ENCODE assay signal across 22 cellular contexts in the genomic region with DNA sequence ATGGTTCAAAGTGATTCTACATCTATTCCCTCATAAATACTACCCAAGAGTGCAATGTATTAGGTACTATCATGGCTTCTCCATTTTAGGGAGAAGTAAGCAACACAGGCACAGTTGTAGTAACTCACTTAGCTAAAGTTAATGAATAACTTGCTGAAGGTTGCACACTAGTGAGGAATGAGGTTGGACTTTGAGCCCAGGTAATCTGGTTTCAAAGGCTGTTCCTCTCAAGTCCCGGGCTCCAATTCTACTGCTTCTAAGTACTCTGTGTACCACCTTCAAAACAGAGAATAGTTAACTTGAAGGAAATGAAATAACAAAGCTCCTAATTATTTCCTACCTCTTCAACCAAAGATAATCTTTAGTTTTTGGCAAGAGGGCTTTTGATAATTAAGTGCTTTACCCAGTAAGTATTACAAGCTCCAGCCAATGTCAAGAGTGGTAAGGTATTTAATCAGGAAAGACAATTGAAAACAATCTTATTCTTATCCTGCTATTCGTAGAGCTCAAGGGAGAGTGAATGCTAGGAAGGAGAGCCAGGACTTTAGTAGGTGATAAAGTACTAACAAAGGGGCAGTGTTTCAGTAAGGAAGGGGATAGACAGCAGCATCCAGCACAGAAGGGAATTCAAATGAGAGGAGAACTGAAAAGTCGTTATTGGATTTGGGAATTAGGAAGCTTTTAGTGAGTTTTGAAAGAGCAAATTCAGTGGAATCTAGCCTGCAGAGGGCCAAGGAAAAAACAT.
A peak's percentile ranks its signal among the peaks of the same experiment; 100 is the strongest.
DNase-seq lines count a peak whose midpoint lies in the region; ATAC-seq, FAIRE-seq and TF ChIP-seq lines count a peak whose summit lies in the region.
"Had no signal": no experiment of that assay in that cellular context is flagged by ENCODE, and none has a peak within 500 bp of the region (broad histone marks: within the 10 kb centered on the region; RNA-seq: fewer than 3 reads in every experiment).

No MANE protein-coding gene starts in this region.

- no peak overlapping the region for H3K4me3 ChIP-seq in H7 (ENCODE audit: insufficient read depth, low read depth, low read length)
- H3K4me3 ChIP-seq in HepG2 (replicated peaks in 1 of 3; ENCODE audit: insufficient read depth in 1 of 3, low read depth in 2 of 3, low read length in 3 of 3): peak overlapping the region; percentile 2 to 40 (median 24); a peak in 3 of 6 replicates
- no peak overlapping the region for H3K4me3 ChIP-seq in stomach
- H3K4me3 ChIP-seq: ascending aorta, coronary artery, SJSA1, tibial artery had no signal

- peak overlapping the region; percentile 74 for H3K4me2 ChIP-seq in HepG2 (ENCODE audit: low read depth, low read length)
- H3K4me2 ChIP-seq: KMS-11 had no signal

- H3K27ac ChIP-seq in HepG2 (ENCODE audit: extremely low read length, insufficient read depth, low read length) (peak overlapping the region; percentile 59), stomach (peak overlapping the region; percentile 56 to 83 (median 77))
- H3K27ac ChIP-seq: ascending aorta, coronary artery, KMS-11, SJSA1, tibial artery had no signal

- 2% methylated on average over 3 of the region's 3 CpGs for WGBS in HepG2 (ENCODE audit: low lambda C conversion rate)
- WGBS in stomach, 5 donors: 11 to 35% (median 24%) methylated on average over 3 of the region's 3 CpGs

- peak; percentile 8 for DNase-seq in H7
- DNase-seq in SW480 (ENCODE audit: low spot score): peak; percentile 85
- peak; percentile 92 for DNase-seq in HepG2 (ENCODE audit: low spot score)
- peak; percentile 56 for DNase-seq in stomach
- DNase-seq in cerebellar cortex (ENCODE audit: low spot score): no peak
- DNase-seq in NCI-H2081 (lab: John Stamatoyannopoulos, UW): no peak
- DNase-seq: activated CD8-positive, alpha-beta memory T cell treated with anti-CD3 and anti-CD28 coated beads, Interleukin-2, amount 50 U/mL, for 48 hours; BE2C; DMS 273 treated with DMSO at 0.1 percent for 48 hours; erythroblast; immature natural killer cell; mesenchymal stem cell; NCI-H1417 treated with DMSO at 0.1 percent for 48 hours; NCI-H446; occipital lobe; T-helper 9 cell had no signal

- TF ChIP-seq POLR2A in HepG2 (IDR thresholded peaks at IDR 0.05; ENCODE audit: insufficient read depth in 1 of 2, low read depth in 2 of 2, low read length in 2 of 2) (no peak), stomach (IDR thresholded peaks at IDR 0.05) (no peak)

- no peaks in the 10 kb centered on the region for H3K9me3 ChIP-seq in HepG2 (ENCODE audit: low read length)
- H3K9me3 ChIP-seq in stomach: no peaks in the 10 kb centered on the region
- H3K9me3 ChIP-seq: ascending aorta, BE2C, SJSA1, tibial artery had no signal

- TF ChIP-seq RAD21 in HepG2 (CRISPR knock-in tag; IDR thresholded peaks at IDR 0.05): no peak

- FAIRE-seq in HepG2 (lab: Jason Lieb, UNC): peak; percentile 66

- no peaks in the 10 kb centered on the region for H4K20me1 ChIP-seq in HepG2 (ENCODE audit: insufficient read depth, low read length)

- POLR2A ChIA-PET in HepG2 (lab: Yijun Ruan, JAX): interaction anchor here (0.8 kb wide), 2 partner anchors 18 to 319 kb away, joined by 3 to 4 read pairs; partner anchors contain the start of gene FAM3C

- peaks cover 42% of the 10 kb centered on the region for H3K4me1 ChIP-seq in HepG2 (ENCODE audit: insufficient read depth, low read length)
- H3K4me1 ChIP-seq in stomach: peaks cover 0 to 16% (median 14%) of the 10 kb centered on the region in 4 donors
- H3K4me1 ChIP-seq: ascending aorta, BE2C, SJSA1, tibial artery had no signal

- peak; percentile 99 for ATAC-seq in HepG2
- no peak for ATAC-seq in GM19452 (IDR thresholded peaks at IDR 0.05; ENCODE audit: unreplicated experiment)

- no peaks in the 10 kb centered on the region for H3K79me2 ChIP-seq in HepG2 (ENCODE audit: insufficient read depth, low read length)

- intact Hi-C loops in HepG2 (cut with micrococcal nuclease; ENCODE audit: unreplicated experiment): no loop called here
- intact Hi-C loops in stomach (cut with DNase I; ENCODE audit: low total_unique reads): no loop called here

- H3K27me3 ChIP-seq in H7 (ENCODE audit: control insufficient read depth, insufficient read depth, low read length) (no peaks in the 10 kb centered on the region), HepG2 (ENCODE audit: control insufficient read depth in 1 of 2, insufficient read depth in 2 of 2, low read length in 2 of 2) (no peaks in the 10 kb centered on the region), stomach (no peaks in the 10 kb centered on the region)
- H3K27me3 ChIP-seq: ascending aorta, BE2C, SJSA1, tibial artery had no signal

- peak overlapping the region; percentile 32 for H2AFZ ChIP-seq in HepG2 (ENCODE audit: low read length)

- TF ChIP-seq CTCF in HepG2 (CRISPR knock-in tag; IDR thresholded peaks at IDR 0.05) (no peak), stomach (IDR thresholded peaks at IDR 0.05) (no peak)

- no peaks in the 10 kb centered on the region for H3K36me3 ChIP-seq in H7 (replicated peaks; ENCODE audit: control insufficient read depth, insufficient read depth, low read length)
- H3K36me3 ChIP-seq in HepG2 (replicated peaks in 1 of 2; ENCODE audit: control insufficient read depth in 1 of 2, insufficient read depth in 2 of 2, low read length in 2 of 2): no peaks in the 10 kb centered on the region
- no peaks in the 10 kb centered on the region for H3K36me3 ChIP-seq in stomach
- H3K36me3 ChIP-seq: ascending aorta, BE2C, SJSA1, tibial artery had no signal

- peak overlapping the region; percentile 21; the same call in 1 of the 2 replicates for H3K9ac ChIP-seq in HepG2 (ENCODE audit: insufficient read depth, low read depth, low read length)
- H3K9ac ChIP-seq: KMS-11 had no signal

- peak in 1 of 2 experiments; percentile 68; a peak in 2 of 4 replicates for TF ChIP-seq EP300 in HepG2 (IDR thresholded peaks at IDR 0.05; ENCODE audit: low read depth in 2 of 2, low read length in 2 of 2)
- TF ChIP-seq EP300 in HepG2 (CRISPR knock-in tag; IDR thresholded peaks at IDR 0.05; ENCODE audit: borderline replicate concordance): no peak
- no peak for TF ChIP-seq EP300 in stomach (IDR thresholded peaks at IDR 0.05)

- BruUV-seq in HepG2 (replicated peaks; lab: Mats Ljungman, UMichigan): no TSS peak

- in situ Hi-C loops in HepG2 (cut with HindIII; ENCODE audit: extremely low pct_ligation_motif_present, low pct_unique_long_range_greater_than_20kb): no loop called here

- CTCF ChIA-PET in HepG2 (lab: Yijun Ruan, JAX; ENCODE audit: low intra/inter-chr PET ratio, low total read pairs): no interaction called here

TF ChIP-seq in HepG2, 621 proteins besides CTCF, POLR2A, EP300 and RAD21 (continues in another document):
- TF ChIP-seq RBFOX2 (IDR thresholded peaks at IDR 0.05; ENCODE audit: low read depth, low read length) (0 out of 2 replicates have a peak, but pooled peaks have one; percentile 10), MXD4 (CRISPR knock-in tag; IDR thresholded peaks at IDR 0.05) (no peak), ZNF556 (CRISPR knock-in tag; IDR thresholded peaks at IDR 0.05; ENCODE audit: borderline replicate concordance) (no peak), NFE2 (CRISPR knock-in tag; IDR thresholded peaks at IDR 0.05) (no peak), BORCS8-MEF2B (CRISPR knock-in tag; IDR thresholded peaks at IDR 0.05) (no peak), GTF3A (CRISPR knock-in tag; conservative IDR thresholded peaks at IDR 0.05) (no peak), ZBTB34 (CRISPR knock-in tag; IDR thresholded peaks at IDR 0.05) (no peak), SOX5 (CRISPR knock-in tag; IDR thresholded peaks at IDR 0.05; ENCODE audit: borderline replicate concordance) (peak; percentile 40; the same call in 1 of the 2 replicates), HOMEZ (CRISPR knock-in tag; IDR thresholded peaks at IDR 0.05; ENCODE audit: low read depth) (peak; percentile 89), BRCA1 (CRISPR knock-in tag; IDR thresholded peaks at IDR 0.05) (no peak), RELA (CRISPR knock-in tag; IDR thresholded peaks at IDR 0.05) (no peak), HMGA1 (CRISPR knock-in tag; conservative IDR thresholded peaks at IDR 0.05) (no peak), PREB (CRISPR knock-in tag; IDR thresholded peaks at IDR 0.05) (no peak), HNRNPL (IDR thresholded peaks at IDR 0.05; ENCODE audit: low read depth, low read length) (no peak), TAF1 (CRISPR knock-in tag; IDR thresholded peaks at IDR 0.05) (no peak), MEF2D (CRISPR knock-in tag; IDR thresholded peaks at IDR 0.05) (no peak)

Comparison
In these comparisons a context has a peak if more than half of its experiments do, and no peak if none do; other contexts are left out.
1. DNase-seq: peak in H7 (single experiment), SW480 (single experiment), HepG2 (single experiment) and stomach (single experiment); none in cerebellar cortex (single experiment) and NCI-H2081 (0 of 2).
2. H3K4me3 ChIP-seq: peak in HepG2 (3 of 3); none in H7 (single experiment) and stomach (0 of 4).